34 cellular contexts compared by ENCODE assay signal in genomic region chr3:17783426-17783825, GRCh38.
"Had no signal": no experiment of that assay in that cellular context is flagged by ENCODE, and none has a peak within 500 bp of the region (broad histone marks: within the 10 kb centered on the region; RNA-seq: fewer than 3 reads in every experiment).

No MANE protein-coding gene starts in this region.

- FAIRE-seq: TTC549 had no signal

- DNase-seq: activated B cell treated with CpG ODN at 0.5 μM for 24 hours; activated CD4-positive, alpha-beta memory T cell treated with anti-CD3 and anti-CD28 coated beads for 36 hours; activated CD4-positive, alpha-beta T cell treated with anti-CD3 and anti-CD28 coated beads for 4 hours; activated CD4-positive, alpha-beta T cell treated with anti-CD3 and anti-CD28 coated beads, Interleukin-2, amount 10 ng/mL, durations not matched to agents 7 days and 5 days; activated CD4-positive, CD25-positive, alpha-beta regulatory T cell treated with anti-CD3 and anti-CD28 coated beads, Interleukin-2, amount 50 U/mL, for 72 hours; activated CD8-positive, alpha-beta memory T cell treated with anti-CD3 and anti-CD28 coated beads for 24 hours; activated CD8-positive, alpha-beta memory T cell treated with anti-CD3 and anti-CD28 coated beads, Interleukin-2, amount 10 ng/mL, durations not matched to agents 7 days and 5 days; activated CD8-positive, alpha-beta memory T cell treated with anti-CD3 and anti-CD28 coated beads, Interleukin-2, amount 50 U/mL, for 48 hours; activated CD8-positive, alpha-beta T cell treated with anti-CD3 and anti-CD28 coated beads, Interleukin-2, amount 10 ng/mL, durations not matched to agents 7 days and 5 days; activated effector memory CD4-positive, alpha-beta T cell treated with Interleukin-2 at 50 U/mL for 16 hours; activated gamma-delta T cell; activated naive CD4-positive, alpha-beta T cell treated with anti-CD3 and anti-CD28 coated beads, Interleukin-2, amount 10 ng/mL, durations not matched to agents 7 days and 5 days; activated naive CD4-positive, alpha-beta T cell treated with Interleukin-2 at 50 U/mL for 16 hours; activated naive CD8-positive, alpha-beta T cell treated with anti-CD3 and anti-CD28 coated beads, Interleukin-2, amount 10 ng/mL, durations not matched to agents 7 days and 5 days; activated naive CD8-positive, alpha-beta T cell treated with anti-CD3 and anti-CD28 coated beads, Interleukin-2, amount 50 U/mL, for 24 hours; activated T-cell treated with anti-CD3 and anti-CD28 coated beads, Interleukin-2, amount 50 U/mL, for 24 hours; activated T-cell treated with anti-CD3 and anti-CD28 coated beads, Interleukin-2, amount 50 U/mL, for 48 hours; amygdala; anterior cingulate cortex; brain microvascular endothelial cell; central memory CD4-positive, alpha-beta T cell; SW 1271; T-helper 1 cell; T-helper 2 cell; T-helper 9 cell had no signal

- H3K27me3 Mint-ChIP-seq: activated B cell treated with CpG ODN at 0.5 μM for 24 hours; activated naive CD4-positive, alpha-beta T cell treated with anti-CD3 and anti-CD28 coated beads, Interleukin-2, amount 50 U/mL, for 24 hours had no signal

- H3K27me3 ChIP-seq: ascending aorta, brain microvascular endothelial cell, breast epithelium had no signal

- ATAC-seq: activated CD8-positive, alpha-beta memory T cell treated with anti-CD3 and anti-CD28 coated beads, Interleukin-2, amount 10 ng/mL, durations not matched to agents 7 days and 5 days; activated CD8-positive, alpha-beta T cell treated with anti-CD3 and anti-CD28 coated beads, Interleukin-2, amount 10 ng/mL, durations not matched to agents 7 days and 5 days; activated naive CD8-positive, alpha-beta T cell treated with anti-CD3 and anti-CD28 coated beads, Interleukin-2, amount 50 U/mL, for 24 hours had no signal

- H3K9me3 ChIP-seq: ascending aorta, breast epithelium had no signal

- H3K27ac Mint-ChIP-seq: activated B cell treated with CpG ODN at 0.5 μM for 24 hours; activated CD4-positive, alpha-beta memory T cell treated with anti-CD3 and anti-CD28 coated beads for 36 hours; activated CD4-positive, alpha-beta T cell treated with anti-CD3 and anti-CD28 coated beads, Interleukin-2, amount 10 ng/mL, durations not matched to agents 7 days and 5 days; activated CD8-positive, alpha-beta memory T cell treated with anti-CD3 and anti-CD28 coated beads, Interleukin-2, amount 10 ng/mL, durations not matched to agents 7 days and 5 days; activated CD8-positive, alpha-beta T cell treated with anti-CD3 and anti-CD28 coated beads, Interleukin-2, amount 10 ng/mL, durations not matched to agents 7 days and 5 days; activated naive CD4-positive, alpha-beta T cell treated with anti-CD3 and anti-CD28 coated beads, Interleukin-2, amount 10 ng/mL, durations not matched to agents 7 days and 5 days; activated naive CD4-positive, alpha-beta T cell treated with anti-CD3 and anti-CD28 coated beads, Interleukin-2, amount 50 U/mL, for 24 hours; activated naive CD8-positive, alpha-beta T cell; activated naive CD8-positive, alpha-beta T cell treated with anti-CD3 and anti-CD28 coated beads, Interleukin-2, amount 10 ng/mL, durations not matched to agents 7 days and 5 days; activated naive CD8-positive, alpha-beta T cell treated with anti-CD3 and anti-CD28 coated beads, Interleukin-2, amount 50 U/mL, for 24 hours; activated T-cell treated with anti-CD3 and anti-CD28 coated beads, Interleukin-2, amount 50 U/mL, for 24 hours; activated T-helper 2 cell treated with anti-CD3 and anti-CD28 coated beads, Interferon-gamma antibody, Interleukin-2, Interleukin-4, amounts not matched to agents 10 μg/mL and 5 μg/mL and 100 μg/mL, durations not matched to agents 14 hours and 24 hours and 36 hours; T-helper 1 cell treated with Interleukin-12 subunit alpha and Interleukin-12 subunit beta and Interleukin-4 antibody, amounts not matched to agents 30 μg/mL and 1 μg/mL, for 36 hours; T-helper 2 cell treated with Interferon-gamma antibody and Interleukin-4, amounts not matched to agents 5 μg/mL and 100 μg/mL, for 36 hours had no signal

- H3K4me3 Mint-ChIP-seq: activated B cell treated with CpG ODN at 0.5 μM for 24 hours; activated CD4-positive, alpha-beta memory T cell treated with anti-CD3 and anti-CD28 coated beads for 36 hours; activated CD4-positive, alpha-beta T cell treated with anti-CD3 and anti-CD28 coated beads, Interleukin-2, amount 10 ng/mL, durations not matched to agents 7 days and 5 days; activated CD8-positive, alpha-beta memory T cell treated with anti-CD3 and anti-CD28 coated beads, Interleukin-2, amount 10 ng/mL, durations not matched to agents 7 days and 5 days; activated CD8-positive, alpha-beta T cell treated with anti-CD3 and anti-CD28 coated beads, Interleukin-2, amount 10 ng/mL, durations not matched to agents 7 days and 5 days; activated naive CD4-positive, alpha-beta T cell treated with anti-CD3 and anti-CD28 coated beads, Interleukin-2, amount 10 ng/mL, durations not matched to agents 7 days and 5 days; activated naive CD4-positive, alpha-beta T cell treated with anti-CD3 and anti-CD28 coated beads, Interleukin-2, amount 50 U/mL, for 24 hours; activated naive CD8-positive, alpha-beta T cell; activated naive CD8-positive, alpha-beta T cell treated with anti-CD3 and anti-CD28 coated beads, Interleukin-2, amount 10 ng/mL, durations not matched to agents 7 days and 5 days; activated naive CD8-positive, alpha-beta T cell treated with anti-CD3 and anti-CD28 coated beads, Interleukin-2, amount 50 U/mL, for 24 hours; activated T-cell treated with anti-CD3 and anti-CD28 coated beads, Interleukin-2, amount 50 U/mL, for 24 hours; T-helper 1 cell treated with Interleukin-12 subunit alpha and Interleukin-12 subunit beta and Interleukin-4 antibody, amounts not matched to agents 30 μg/mL and 1 μg/mL, for 36 hours; T-helper 2 cell treated with Interferon-gamma antibody and Interleukin-4, amounts not matched to agents 5 μg/mL and 100 μg/mL, for 36 hours had no signal

- H3K36me3 Mint-ChIP-seq: activated naive CD4-positive, alpha-beta T cell treated with anti-CD3 and anti-CD28 coated beads, Interleukin-2, amount 50 U/mL, for 24 hours had no signal

- H3K4me1 ChIP-seq: ascending aorta, breast epithelium had no signal

- H3K27ac ChIP-seq: ascending aorta, brain microvascular endothelial cell, breast epithelium, VCaP had no signal

- H3K4me3 ChIP-seq: ascending aorta, breast epithelium had no signal

- H3K36me3 ChIP-seq: ascending aorta, brain microvascular endothelial cell, breast epithelium had no signal
